In the genomic region with DNA sequence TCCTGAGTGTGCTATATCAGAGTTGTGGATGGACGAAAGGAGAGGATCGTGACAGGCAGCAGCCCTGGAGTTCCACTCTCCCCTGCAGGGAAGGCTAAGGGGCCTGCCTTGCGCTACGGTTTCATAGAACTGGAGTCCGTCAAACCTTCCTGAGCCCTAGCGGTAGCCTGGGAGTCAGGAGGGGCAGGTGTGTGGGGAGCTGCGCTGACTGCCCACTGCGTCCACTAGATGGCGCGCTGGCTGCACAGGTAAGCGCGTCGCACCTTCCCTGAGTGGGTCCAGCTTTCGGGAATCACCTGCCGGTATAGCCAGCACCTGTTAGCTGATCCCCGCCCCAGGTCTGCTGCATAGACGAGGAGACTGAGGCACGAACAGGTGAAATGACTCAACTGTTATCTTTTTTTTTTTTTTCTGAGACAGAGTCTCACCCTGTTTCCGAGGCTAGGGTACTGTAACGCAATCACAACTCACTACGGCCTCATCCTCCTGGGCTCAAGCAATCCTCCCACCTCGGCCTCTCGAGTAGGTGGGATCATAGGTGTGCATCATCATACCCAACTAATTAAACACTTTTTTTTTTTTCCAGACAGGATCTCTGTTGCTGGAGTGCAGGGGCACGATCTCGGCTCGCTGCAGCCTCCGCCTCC, we compare ENCODE assay signal across 8 cellular contexts. TPM values are rescaled to one million over a fixed set of nuclear protein-coding genes. Genes with fewer than 3 reads are reported as not detected.
DNase-seq lines count a peak whose midpoint lies in the region; ATAC-seq and TF ChIP-seq lines count a peak whose summit lies in the region.

No MANE protein-coding gene starts in this region.

- DNase-seq in Ammon's horn (ENCODE audit: low spot score) (peak; percentile 45), NCI-H2171 treated with DMSO at 0.1 percent for 48 hours (lab: John Stamatoyannopoulos, UW) (peak; percentile 84), dermis blood vessel endothelial cell (peak; percentile 68), mucosa of descending colon (peak; percentile 79 to 88 (median 86)), epidermal melanocyte (ENCODE audit: insufficient read length, low spot score) (no peak)
- DNase-seq in activated CD4-positive, alpha-beta T cell treated with anti-CD3 and anti-CD28 coated beads for 36 hours, result peak; percentile 80
- peak in 5 of 6 experiments; percentile 25 to 60 (median 28) for DNase-seq in stimulated activated naive CD4-positive, alpha-beta T cell (lab: John Stamatoyannopoulos, UW)

- POLR2A ChIA-PET in activated CD4-positive, alpha-beta T cell treated with anti-CD3 and anti-CD28 coated beads for 36 hours (lab: Charles Lee), result interaction anchor here (0.6 kb wide), 1 partner anchor 16 kb away, joined by 3 read pairs; no protein-coding TSS in a partner anchor

- ATAC-seq in GM21515 (IDR thresholded peaks at IDR 0.05; ENCODE audit: unreplicated experiment), result peak; percentile 73
- peak; percentile 60 for ATAC-seq in activated CD4-positive, alpha-beta T cell treated with anti-CD3 and anti-CD28 coated beads for 36 hours
- peak; percentile 81 for ATAC-seq in mucosa of descending colon

- no peak overlapping the region for H3K27ac Mint-ChIP-seq in activated CD4-positive, alpha-beta T cell treated with anti-CD3 and anti-CD28 coated beads for 36 hours

- peaks cover 5% of the 10 kb centered on the region for H3K4me1 ChIP-seq in mucosa of descending colon (ENCODE audit: low read depth)

- no peaks in the 10 kb centered on the region for H3K4me1 Mint-ChIP-seq in activated CD4-positive, alpha-beta T cell treated with anti-CD3 and anti-CD28 coated beads for 36 hours

- TF ChIP-seq CTCF in mucosa of descending colon (IDR thresholded peaks at IDR 0.05), result peak; percentile 83

- no peaks in the 10 kb centered on the region for H3K9me3 ChIP-seq in mucosa of descending colon

- H3K4me3 ChIP-seq in mucosa of descending colon, result no peak overlapping the region

- intact Hi-C loops in activated CD4-positive, alpha-beta T cell treated with anti-CD3 and anti-CD28 coated beads for 36 hours (cut with DNase I, micrococcal nuclease), result loop anchor here in 1 of 2 experiments (1.0 kb wide), 1 partner anchor 420 kb away; no protein-coding TSS in a partner anchor
- intact Hi-C loops in mucosa of descending colon (cut with DNase I, micrococcal nuclease), result no loop called here

- no peaks in the 10 kb centered on the region for H3K36me3 Mint-ChIP-seq in activated CD4-positive, alpha-beta T cell treated with anti-CD3 and anti-CD28 coated beads for 36 hours (ENCODE audit: low read depth)

- H3K36me3 ChIP-seq in mucosa of descending colon (ENCODE audit: low read depth), result no peaks in the 10 kb centered on the region

- no peaks in the 10 kb centered on the region for H3K9me3 Mint-ChIP-seq in activated CD4-positive, alpha-beta T cell treated with anti-CD3 and anti-CD28 coated beads for 36 hours (ENCODE audit: low read depth)

- no peak overlapping the region for H3K4me3 Mint-ChIP-seq in activated CD4-positive, alpha-beta T cell treated with anti-CD3 and anti-CD28 coated beads for 36 hours

- H3K27me3 Mint-ChIP-seq in activated CD4-positive, alpha-beta T cell treated with anti-CD3 and anti-CD28 coated beads for 36 hours, result peaks cover 8% of the 10 kb centered on the region

- CTCF ChIA-PET in activated CD4-positive, alpha-beta T cell treated with anti-CD3 and anti-CD28 coated beads for 36 hours (lab: Charles Lee), result interaction anchor here (0.8 to 2.4 kb wide), 11 partner anchors 9 to 452 kb away, joined by 3 to 13 read pairs (median 5); no protein-coding TSS in a partner anchor

RNA-seq across cellular contexts. Expression of a gene that starts 20.2 kb away (rescaled TPM):
- total RNA-seq in activated CD4-positive, alpha-beta T cell treated with anti-CD3 and anti-CD28 coated beads for 36 hours, result 1 to 10 TPM; 2.3 to 3.0 TPM
- total RNA-seq in dermis blood vessel endothelial cell (0.84 and 1.4 TPM in 2 replicates), mucosa of descending colon (10 to 100 TPM; 39.9 to 78.0 (median 65.4) TPM)

Comparison
In these comparisons a context has a peak if more than half of its experiments do, and no peak if none do; other contexts are left out.
1. RNA of a gene that starts 20.2 kb away (total RNA-seq): 39.9 to 78.0 TPM in mucosa of descending colon; 2.3 to 3.0 TPM in activated CD4-positive, alpha-beta T cell treated with anti-CD3 and anti-CD28 coated beads for 36 hours and 0.84 to 1.4 TPM in dermis blood vessel endothelial cell; every median in the first group is over 10 times any median in the second.
2. Peak in every context shown above with its lines, with median percentiles within 50 percentile points of each other: ATAC-seq.